In the genomic region with DNA sequence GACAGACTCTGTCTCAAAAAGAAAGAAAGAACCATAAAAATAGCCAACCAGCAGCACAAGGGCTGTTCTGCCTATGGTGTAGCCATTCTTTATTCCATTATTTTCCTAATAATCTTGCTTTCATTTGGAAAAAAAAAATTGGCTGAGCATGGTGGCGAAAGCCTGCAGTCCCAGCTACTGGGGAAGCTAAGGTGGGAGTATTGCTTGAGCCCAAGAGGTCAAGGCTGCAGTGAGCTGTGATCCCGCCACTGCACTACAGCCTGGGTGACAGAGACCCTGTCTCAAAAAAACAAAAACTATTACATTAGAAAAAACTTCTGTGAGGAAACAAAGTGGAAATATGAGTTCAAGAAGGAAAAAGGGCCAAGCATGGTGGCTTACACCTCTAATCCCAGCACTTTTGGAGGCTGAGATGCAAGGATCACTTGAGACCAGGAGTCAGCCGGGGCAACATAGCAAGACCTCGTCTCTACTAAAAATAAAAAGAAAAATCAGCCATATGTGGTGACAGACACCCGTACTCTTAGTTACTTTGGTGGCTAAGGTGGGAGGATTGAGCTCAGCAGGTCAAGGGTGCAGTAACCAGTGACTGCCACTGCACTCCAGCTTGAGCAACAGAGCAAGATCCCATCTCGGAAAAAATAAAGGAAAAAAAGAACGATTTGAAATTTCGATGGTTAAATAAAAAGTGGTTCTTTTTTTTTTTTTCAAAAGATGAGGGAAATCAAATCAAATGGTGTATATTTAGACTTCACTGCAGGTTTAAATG, we compare ENCODE assay signal across 10 cellular contexts. TPM values are rescaled to one million over a fixed set of nuclear protein-coding genes. Genes with fewer than 3 reads are reported as not detected.
A peak's percentile ranks its signal among the peaks of the same experiment; 100 is the strongest.
DNase-seq lines count a peak whose midpoint lies in the region; ATAC-seq and TF ChIP-seq lines count a peak whose summit lies in the region.
"Had no signal": no experiment of that assay in that cellular context is flagged by ENCODE, and none has a peak within 500 bp of the region (broad histone marks: within the 10 kb centered on the region; RNA-seq: fewer than 3 reads in every experiment).

No MANE protein-coding gene starts in this region.

- H2AK9ac ChIP-seq in IMR-90 (replicated peaks; ENCODE audit: low read depth, low read length, poor library complexity), result peak overlapping the region; percentile 37

- H3K27me3 ChIP-seq in DOHH2 (ENCODE audit: control insufficient read depth, low read length) (no peaks in the 10 kb centered on the region), IMR-90 (ENCODE audit: control insufficient read depth, insufficient read depth, low read length) (no peaks in the 10 kb centered on the region)

- no peak overlapping the region; the same call in 1 of the 2 replicates for H4K91ac ChIP-seq in IMR-90 (ENCODE audit: insufficient read depth, low read depth, low read length)

- no peak overlapping the region for H2BK20ac ChIP-seq in IMR-90 (ENCODE audit: low read depth, low read length)

- H3K4me3 ChIP-seq in DOHH2 (ENCODE audit: low read length), result peak overlapping the region; percentile 7; the same call in 1 of the 2 replicates
- H3K4me3 ChIP-seq in IMR-90 (ENCODE audit: insufficient read depth, low read depth, low read length), result no peak overlapping the region

- H3K9me3 Mint-ChIP-seq in MCF 10A (ENCODE audit: unreplicated experiment), result no peaks in the 10 kb centered on the region
- H3K9me3 Mint-ChIP-seq in nephron, result no peaks in the 10 kb centered on the region

- no peak overlapping the region for H2AFZ ChIP-seq in IMR-90 (replicated peaks; ENCODE audit: low read length, poor library complexity)

- peak overlapping the region; percentile 9 for H3K4me2 ChIP-seq in DOHH2 (ENCODE audit: low read length)
- H3K4me2 ChIP-seq in IMR-90 (ENCODE audit: low read depth, low read length), result no peak overlapping the region

- no peaks in the 10 kb centered on the region for H3K9me2 ChIP-seq in DOHH2 (replicated peaks; ENCODE audit: control insufficient read depth, low read length)

- no peak overlapping the region for H2BK120ac ChIP-seq in IMR-90 (ENCODE audit: low read depth, low read length)

- H3K14ac ChIP-seq in IMR-90 (replicated peaks; ENCODE audit: low read depth, low read length), result no peak overlapping the region; the same call in 1 of the 2 replicates

- no peak for TF ChIP-seq RAD21 in IMR-90 (IDR thresholded peaks at IDR 0.05; ENCODE audit: low read length)

- ATAC-seq in IMR-90 (ENCODE audit: low read depth) (no peak), GM21619 (IDR thresholded peaks at IDR 0.05; ENCODE audit: unreplicated experiment) (no peak)

- H3K36me3 ChIP-seq in DOHH2 (ENCODE audit: control insufficient read depth, low read length), result peaks cover 9% of the 10 kb centered on the region; the same call in 1 of the 2 replicates
- H3K36me3 ChIP-seq in IMR-90 (ENCODE audit: control insufficient read depth, insufficient read depth, low read length), result 0 out of 2 replicates have a peak, but pooled peaks cover 2% of the 10 kb centered on the region

- H4K5ac ChIP-seq in IMR-90 (ENCODE audit: low read depth, low read length), result no peak overlapping the region

- H2BK15ac ChIP-seq in IMR-90 (ENCODE audit: low read depth, low read length), result no peak overlapping the region

- H3K79me2 ChIP-seq in DOHH2 (ENCODE audit: control insufficient read depth, low read length), result peaks cover 65% of the 10 kb centered on the region

- no peak overlapping the region for H3K56ac ChIP-seq in IMR-90 (ENCODE audit: extremely low read depth, insufficient read depth, low read length)

- no peaks in the 10 kb centered on the region for H3K27me3 Mint-ChIP-seq in MCF 10A (ENCODE audit: insufficient read depth, unreplicated experiment)
- H3K27me3 Mint-ChIP-seq in nephron (ENCODE audit: low read depth), result no peaks in the 10 kb centered on the region

- CTCF ChIA-PET in IMR-90 (lab: Yijun Ruan, JAX) (interaction anchor here (0.7 to 1.5 kb wide), 4 partner anchors 19 to 93 kb away, joined by 3 to 4 read pairs (median 4); no protein-coding TSS in a partner anchor), MCF 10A (lab: Yijun Ruan, JAX) (interaction anchor here (0.7 to 3.6 kb wide), 12 partner anchors 11 to 152 kb away, joined by 3 to 14 read pairs (median 4); partner anchors contain the start of gene ACBD4)

- no peak overlapping the region for H3K27ac ChIP-seq in DOHH2 (ENCODE audit: low read depth, low read length)
- no peak overlapping the region for H3K27ac ChIP-seq in IMR-90 (ENCODE audit: insufficient read depth, low read length)

- no peak overlapping the region for H3K9ac ChIP-seq in IMR-90 (ENCODE audit: low read depth, low read length)

- peaks cover 18% of the 10 kb centered on the region for H3K9me1 ChIP-seq in IMR-90 (ENCODE audit: insufficient read depth, low read length)

- H3K27ac Mint-ChIP-seq in MCF 10A (ENCODE audit: low read depth, unreplicated experiment) (peak overlapping the region; percentile 78), nephron (peak overlapping the region; percentile 37 to 56 (median 37))

- H3F3A ChIP-seq in DOHH2 (ENCODE audit: control insufficient read depth, insufficient read depth), result peaks cover 13% of the 10 kb centered on the region

- no peak for TF ChIP-seq POLR2A in IMR-90 (IDR thresholded peaks at IDR 0.05; ENCODE audit: low read depth, low read length)

- DNase-seq in IMR-90 (no peak), MCF 10A (ENCODE audit: unreplicated experiment) (no peak)
- no peak for DNase-seq in stimulated activated CD4-positive, alpha-beta T cell treated with anti-CD3 and anti-CD28 coated beads, Interleukin-4, amount 100 ng/mL, for 4 hours
- DNase-seq in stimulated activated naive CD4-positive, alpha-beta T cell treated with Interleukin-2 at 50 U/mL for 16 hours (lab: John Stamatoyannopoulos, UW), result no peak
- no peak for DNase-seq in stimulated activated CD4-positive, alpha-beta T cell treated with anti-CD3 and anti-CD28 coated beads, Interleukin-1b, Interleukin-23, amount 100 ng/mL, for 48 hours
- DNase-seq: NCI-H1436, small intestine had no signal

- in situ Hi-C loops in IMR-90 (cut with MboI; ENCODE audit: low sequenced_read_pairs), result no loop called here

- WGBS in IMR-90 (ENCODE audit: extremely low coverage in 2 of 2, insufficient read length in 1 of 2), 2 experiments, result 100% methylated on average over 2 of the region's 8 CpGs; no CpG with 5 or more reads in 1 of the 2 experiments

- peaks cover 5% of the 10 kb centered on the region for H3K36me3 Mint-ChIP-seq in MCF 10A (ENCODE audit: insufficient read depth, unreplicated experiment)
- peaks cover 3% of the 10 kb centered on the region for H3K36me3 Mint-ChIP-seq in nephron (ENCODE audit: low read depth)

- no peaks in the 10 kb centered on the region for H3K9me3 ChIP-seq in DOHH2 (ENCODE audit: control insufficient read depth, insufficient read depth, low read length)
- H3K9me3 ChIP-seq in IMR-90 (ENCODE audit: control insufficient read depth, insufficient read depth, low read length), result no peaks in the 10 kb centered on the region

- H3K4me1 ChIP-seq in DOHH2 (ENCODE audit: control insufficient read depth, low read length), result peaks cover 36% of the 10 kb centered on the region
- H3K4me1 ChIP-seq in IMR-90 (ENCODE audit: control insufficient read depth, insufficient read depth, low read length), result peaks cover 8% of the 10 kb centered on the region

- no peak overlapping the region for H3K23ac ChIP-seq in IMR-90 (ENCODE audit: low read depth, low read length)

- H3K4me1 Mint-ChIP-seq in MCF 10A (ENCODE audit: insufficient read depth, unreplicated experiment), result peaks cover 20% of the 10 kb centered on the region
- peaks cover 16% of the 10 kb centered on the region for H3K4me1 Mint-ChIP-seq in nephron

- no TSS peak for BruUV-seq in IMR-90 (replicated peaks; lab: Mats Ljungman, UMichigan)
- BruUV-seq in MCF 10A (replicated peaks; lab: Mats Ljungman, UMichigan), result no TSS peak

- H4K20me1 ChIP-seq in DOHH2 (ENCODE audit: control insufficient read depth, insufficient read depth, low read depth, low read length), result no peaks in the 10 kb centered on the region
- H4K20me1 ChIP-seq in IMR-90 (ENCODE audit: insufficient read depth, low read length), result peaks cover 3% of the 10 kb centered on the region

- H4K8ac ChIP-seq in IMR-90 (ENCODE audit: low read depth in 2 of 2, low read length in 2 of 2), result no peak overlapping the region

- 0 out of 2 replicates have a peak overlapping the region, but pooled peaks have one; percentile 52 for H2AK5ac ChIP-seq in IMR-90 (ENCODE audit: low read depth, low read length)

- intact Hi-C loops in IMR-90 (cut with micrococcal nuclease) (no loop called here), MCF 10A (cut with micrococcal nuclease) (no loop called here)

- dilution Hi-C loops in IMR-90 (cut with HindIII; ENCODE audit: low sequenced_read_pairs, unreplicated experiment), result no loop called here

- 0 out of 2 replicates have a peak overlapping the region, but pooled peaks have one; percentile 12 for H3K4ac ChIP-seq in IMR-90 (ENCODE audit: low read depth, low read length)

- H3K18ac ChIP-seq in IMR-90 (ENCODE audit: low read depth, low read length), result no peak overlapping the region

- H3K4me3 Mint-ChIP-seq in MCF 10A (ENCODE audit: unreplicated experiment) (peak overlapping the region; percentile 75), nephron (peak overlapping the region; percentile 59 to 75 (median 73))

- peak; percentile 45 for TF ChIP-seq CTCF in DOHH2 (IDR thresholded peaks at IDR 0.05; ENCODE audit: low read depth, low read length, poor library complexity, severe bottlenecking)
- no peak for TF ChIP-seq CTCF in IMR-90 (conservative IDR thresholded peaks at IDR 0.05; ENCODE audit: low read depth, low read length)
- TF ChIP-seq CTCF in MCF 10A (IDR thresholded peaks at IDR 0.05; ENCODE audit: unreplicated experiment), result no peak
- TF ChIP-seq CTCF in nephron (IDR thresholded peaks at IDR 0.05; ENCODE audit: unreplicated experiment in 3 of 3), result peak in 1 of 3 experiments; percentile 29

- peaks cover 36 to 70% of the 10 kb centered on the region in 2 experiments for H3K79me1 ChIP-seq in IMR-90 (ENCODE audit: low read depth in 1 of 2, low read length in 2 of 2)

- no peak overlapping the region for H2BK5ac ChIP-seq in IMR-90 (ENCODE audit: low read depth, low read length, poor library complexity, severe bottlenecking)

- POLR2A ChIA-PET in IMR-90 (lab: Charles Lee; ENCODE audit: unreplicated experiment), result interaction anchor here (0.6 to 3.6 kb wide), 3 partner anchors 12 to 87 kb away, joined by 3 to 19 read pairs (median 8); partner anchors contain the start of genes ACBD4 and NMT1
- POLR2A ChIA-PET in MCF 10A (lab: Yijun Ruan, JAX), result interaction anchor here (0.6 to 10.6 kb wide), 21 partner anchors 10 to 962 kb away, joined by 3 to 180 read pairs (median 7); partner anchors contain the start of genes EFTUD2, HEXIM1, NMT1 and UBTF

RNA-seq across cellular contexts. Expression of gene DCAKD, which starts 2.5 kb away (rescaled TPM):
- total RNA-seq in IMR-90 (2012; rRNA removed) (42.5 and 47.9 TPM in 2 replicates), MCF 10A (2022) (23.1 and 23.3 TPM in 2 replicates)
- 31.3 and 32.3 TPM in 2 replicates for polyA plus RNA-seq in IMR-90 (2012; rRNA removed)
- polyA plus RNA-seq in IMR-90 (2012; cell fraction: cytosol; rRNA removed), result 24.2 and 46.9 TPM in 2 replicates
- polyA plus RNA-seq in IMR-90 (2012; cell fraction: nucleus; rRNA removed; ENCODE audit: low replicate concordance), result 30.5 and 63.2 TPM in 2 replicates

RNA-seq across cellular contexts. Expression of gene NMT1, which starts 12.1 kb away (rescaled TPM):
- total RNA-seq in IMR-90 (2012; rRNA removed) (57.5 and 60.6 TPM in 2 replicates), MCF 10A (2022) (85.3 and 89.7 TPM in 2 replicates)
- polyA plus RNA-seq in IMR-90 (2012; rRNA removed), result 36.0 and 38.0 TPM in 2 replicates
- polyA plus RNA-seq in IMR-90 (2012; cell fraction: cytosol; rRNA removed), result 21.3 and 29.7 TPM in 2 replicates
- 26.3 and 44.4 TPM in 2 replicates for polyA plus RNA-seq in IMR-90 (2012; cell fraction: nucleus; rRNA removed; ENCODE audit: low replicate concordance)
